Comparison of ENCODE assay signal across 7 cellular contexts in genomic region chr7:140479062-140479738, GRCh38. TPM values are rescaled to one million over a fixed set of nuclear protein-coding genes. Genes with fewer than 3 reads are reported as not detected.
DNase-seq lines count a peak whose midpoint lies in the region; ATAC-seq, FAIRE-seq and TF ChIP-seq lines count a peak whose summit lies in the region.

Gene MKRN1 (minus strand): TSS chr7:140479505. CDS start chr7:140479344, 161 bp downstream.

- H3K36me3 ChIP-seq in hepatocyte (replicated peaks; ENCODE audit: insufficient read depth, low read depth) = no peaks in the 10 kb centered on the region

- no peaks in the 10 kb centered on the region for H3K9me3 ChIP-seq in hepatocyte (ENCODE audit: low read depth)

- H4K20me1 ChIP-seq in hepatocyte (ENCODE audit: insufficient read depth, poor library complexity, severe bottlenecking) = peaks cover 40% of the 10 kb centered on the region

- H3K4me1 ChIP-seq in hepatocyte (ENCODE audit: insufficient read depth) = peaks cover 10% of the 10 kb centered on the region

- peak within 1 kb of the TSS; percentile 97 for H3K4me3 ChIP-seq in hepatocyte

- DNase-seq in GM18507 (ENCODE audit: extremely low spot score, insufficient read length, low read depth) (peak; percentile 90), NCI-H2029 treated with DMSO at 0.1 percent for 48 hours (lab: John Stamatoyannopoulos, UW) (peak; percentile 90), T-helper 9 cell (peak; percentile 90), astrocyte of the hippocampus (ENCODE audit: low read depth, low spot score) (peak; percentile 97), hepatocyte (ENCODE audit: low spot score) (peak; percentile 98), retina (peak; percentile 94)

- ATAC-seq in HG02981 (IDR thresholded peaks at IDR 0.05; ENCODE audit: unreplicated experiment) = peak; percentile 92

- H3K4me2 ChIP-seq in hepatocyte = peak within 1 kb of the TSS; percentile 84

- peak within 1 kb of the TSS; percentile 96 for H3K27ac ChIP-seq in hepatocyte

- no peaks in the 10 kb centered on the region for H3K27me3 ChIP-seq in hepatocyte

- no peak for TF ChIP-seq CTCF in hepatocyte (IDR thresholded peaks at IDR 0.05; ENCODE audit: poor library complexity)

- under 1% methylated on average over 36 of the region's 71 CpGs for WGBS in hepatocyte (ENCODE audit: low lambda C conversion rate, missing lambda C conversion rate)

- H3K79me2 ChIP-seq in hepatocyte = peaks cover 43% of the 10 kb centered on the region

- no peaks in the 10 kb centered on the region for H3K9me2 ChIP-seq in hepatocyte (replicated peaks; ENCODE audit: insufficient read depth)

- FAIRE-seq in GM18507 (lab: Jason Lieb, UNC) = peak; percentile 95

- H2AFZ ChIP-seq in hepatocyte = peak within 1 kb of the TSS; percentile 84

RNA-seq across cellular contexts. Expression of gene MKRN1, which starts in this region (rescaled TPM):
- total RNA-seq in hepatocyte = 65.9 and 71.5 TPM in 2 replicates
- polyA plus RNA-seq in hepatocyte = 57.4 and 63.7 TPM in 2 replicates

Comparison
In these comparisons a context has a peak if more than half of its experiments do, and no peak if none do; other contexts are left out.
1. Peak in every context shown above with its lines: DNase-seq, ATAC-seq, H3K4me3 ChIP-seq and H3K27ac ChIP-seq.